ENCODE assay signal across 8 cellular contexts in genomic region chr20:31547017-31547675, GRCh38. TPM values are rescaled to one million over a fixed set of nuclear protein-coding genes. Genes with fewer than 3 reads are reported as not detected.
DNase-seq lines count a peak whose midpoint lies in the region; ATAC-seq and TF ChIP-seq lines count a peak whose summit lies in the region.

No MANE protein-coding gene starts in this region.

- H3K36me3 Mint-ChIP-seq in activated naive CD8-positive, alpha-beta T cell treated with anti-CD3 and anti-CD28 coated beads, Interleukin-2, amount 50 U/mL, for 24 hours (ENCODE audit: low read depth): peaks cover 67% of the 10 kb centered on the region
- H3K36me3 Mint-ChIP-seq in type B pancreatic cell: peaks cover 33% of the 10 kb centered on the region

- H3K4me1 ChIP-seq in heart right ventricle: peaks cover 0 to 50% (median 10%) of the 10 kb centered on the region in 9 donors

- peak overlapping the region; percentile 92 for H3K4me3 Mint-ChIP-seq in activated naive CD8-positive, alpha-beta T cell treated with anti-CD3 and anti-CD28 coated beads, Interleukin-2, amount 50 U/mL, for 24 hours
- peak overlapping the region; percentile 96 for H3K4me3 Mint-ChIP-seq in type B pancreatic cell

- H3K27ac Mint-ChIP-seq in activated naive CD8-positive, alpha-beta T cell treated with anti-CD3 and anti-CD28 coated beads, Interleukin-2, amount 50 U/mL, for 24 hours: peak overlapping the region; percentile 95
- H3K27ac Mint-ChIP-seq in type B pancreatic cell: peak overlapping the region; percentile 99

- H3K27ac ChIP-seq in SU-DHL-6 (ENCODE audit: low read depth, low read length) (peak overlapping the region; percentile 48), heart right ventricle (peak overlapping the region; percentile 44 to 91 (median 83))

- peaks cover 20% of the 10 kb centered on the region for H3K79me2 ChIP-seq in SU-DHL-6 (ENCODE audit: insufficient read depth, low read length)

- no peak overlapping the region for H2AFZ ChIP-seq in SU-DHL-6 (ENCODE audit: low read depth, low read length, severe bottlenecking)

- no peaks in the 10 kb centered on the region for H4K20me1 ChIP-seq in SU-DHL-6 (ENCODE audit: low read depth, low read length)

- H3K9me3 ChIP-seq in SU-DHL-6 (ENCODE audit: insufficient read depth, low read length) (no peaks in the 10 kb centered on the region), heart right ventricle (no peaks in the 10 kb centered on the region)

- H3K4me3 ChIP-seq in SU-DHL-6 (ENCODE audit: insufficient read depth, low read length, poor library complexity, severe bottlenecking) (peak overlapping the region; percentile 65), heart right ventricle (peak overlapping the region; percentile 11 to 66 (median 56))

- no peaks in the 10 kb centered on the region for H3F3A ChIP-seq in SU-DHL-6 (ENCODE audit: insufficient read depth)

- no peaks in the 10 kb centered on the region for H3K9me3 Mint-ChIP-seq in activated naive CD8-positive, alpha-beta T cell treated with anti-CD3 and anti-CD28 coated beads, Interleukin-2, amount 50 U/mL, for 24 hours
- no peaks in the 10 kb centered on the region for H3K9me3 Mint-ChIP-seq in type B pancreatic cell

- H3K9me2 ChIP-seq in SU-DHL-6 (replicated peaks; ENCODE audit: insufficient read depth, low read length): no peaks in the 10 kb centered on the region

- H3K4me1 Mint-ChIP-seq in activated naive CD8-positive, alpha-beta T cell treated with anti-CD3 and anti-CD28 coated beads, Interleukin-2, amount 50 U/mL, for 24 hours: peaks cover 42% of the 10 kb centered on the region
- peaks cover 22% of the 10 kb centered on the region for H3K4me1 Mint-ChIP-seq in type B pancreatic cell (ENCODE audit: unreplicated experiment)

- ATAC-seq in GM21825 (IDR thresholded peaks at IDR 0.05; ENCODE audit: unreplicated experiment) (peak; percentile 73), heart right ventricle (peak; percentile 77 to 91 (median 86))
- ATAC-seq in activated naive CD8-positive, alpha-beta T cell treated with anti-CD3 and anti-CD28 coated beads, Interleukin-2, amount 50 U/mL, for 24 hours: peak; percentile 45

- TF ChIP-seq CTCF in SU-DHL-6 (IDR thresholded peaks at IDR 0.05; ENCODE audit: insufficient read depth, low read length, poor library complexity, severe bottlenecking) (no peak), heart right ventricle (IDR thresholded peaks at IDR 0.05) (peak in 3 of 9 donors; percentile 21 to 34 (median 21)), type B pancreatic cell (conservative IDR thresholded peaks at IDR 0.05) (peak; percentile 37)

- H3K27me3 ChIP-seq in SU-DHL-6 (ENCODE audit: low read length): no peaks in the 10 kb centered on the region
- H3K27me3 ChIP-seq in heart right ventricle: no peaks in the 10 kb centered on the region

- peaks cover 6% of the 10 kb centered on the region for H3K36me3 ChIP-seq in SU-DHL-6 (ENCODE audit: low read length)
- H3K36me3 ChIP-seq in heart right ventricle: peaks cover 0 to 98% (median 34%) of the 10 kb centered on the region in 9 donors

- H3K27me3 Mint-ChIP-seq in activated naive CD8-positive, alpha-beta T cell treated with anti-CD3 and anti-CD28 coated beads, Interleukin-2, amount 50 U/mL, for 24 hours: no peaks in the 10 kb centered on the region
- H3K27me3 Mint-ChIP-seq in type B pancreatic cell: no peaks in the 10 kb centered on the region

- H3K9ac ChIP-seq in SU-DHL-6 (ENCODE audit: low read length): peak overlapping the region; percentile 78

- intact Hi-C loops in heart right ventricle (cut with DNase I): no loop called here

- WGBS in heart right ventricle, 2 donors: 53% methylated on average over 36 of the region's 36 CpGs

- peak overlapping the region; percentile 60 for H3K4me2 ChIP-seq in SU-DHL-6 (ENCODE audit: low read depth, low read length, poor library complexity, severe bottlenecking)

- DNase-seq in EH (ENCODE audit: low read depth) (peak; percentile 90), M059J (ENCODE audit: low read depth) (peak; percentile 82), heart right ventricle (peak; percentile 83 to 89), pons (ENCODE audit: low spot score) (peak; percentile 77), type B pancreatic cell (ENCODE audit: extremely low spot score, unreplicated experiment) (peak; percentile 86)
- DNase-seq in activated naive CD8-positive, alpha-beta T cell treated with anti-CD3 and anti-CD28 coated beads, Interleukin-2, amount 50 U/mL, for 24 hours: peak; percentile 80

RNA-seq across cellular contexts. Expression of gene HM13, which starts 32.9 kb away (rescaled TPM):
- 244 and 248 TPM in 2 replicates for total RNA-seq in M059J (2014; rRNA removed; shearing (Covaris generic))
- 10 to 100 TPM; 27.5 to 71.6 (median 33.5) TPM for total RNA-seq in heart right ventricle
- polyA plus RNA-seq in heart right ventricle: 100 to 1,000 TPM in 1 of 2 donors, 10 to 100 TPM in 1; 65.1 to 102 TPM
- total RNA-seq in type B pancreatic cell (ENCODE audit: low replicate concordance): 246 and 281 TPM in 2 replicates

RNA-seq across cellular contexts. Expression of gene ID1, which starts 57.9 kb away (rescaled TPM):
- 1,421 and 1,771 TPM in 2 replicates for total RNA-seq in M059J (2014; rRNA removed; shearing (Covaris generic))
- total RNA-seq in heart right ventricle (100 to 1,000 TPM in 7 of 10 donors, 10 to 100 TPM in 3; 42.8 to 204 (median 109) TPM), type B pancreatic cell (ENCODE audit: low replicate concordance) (472 and 516 TPM in 2 replicates)
- polyA plus RNA-seq in heart right ventricle: 100 to 1,000 TPM; 230 to 551 TPM

Comparison
In these comparisons a context has a peak if more than half of its experiments do, and no peak if none do; other contexts are left out.
1. Peak in every context shown above with its lines: DNase-seq, ATAC-seq, H3K4me3 ChIP-seq and H3K27ac ChIP-seq.